Comparison of ENCODE assay signal across 9 cellular contexts in genomic region chr9:127779136-127779981, GRCh38. TPM values are rescaled to one million over a fixed set of nuclear protein-coding genes. Genes with fewer than 3 reads are reported as not detected.
A peak's percentile ranks its signal among the peaks of the same experiment; 100 is the strongest.
DNase-seq lines count a peak whose midpoint lies in the region; ATAC-seq, FAIRE-seq and TF ChIP-seq lines count a peak whose summit lies in the region.
"Had no signal": no experiment of that assay in that cellular context is flagged by ENCODE, and none has a peak within 500 bp of the region (broad histone marks: within the 10 kb centered on the region; RNA-seq: fewer than 3 reads in every experiment).

No MANE protein-coding gene starts in this region.

- peak overlapping the region; percentile 85 for H3K9ac ChIP-seq in KMS-11
- H3K9ac ChIP-seq in HepG2 (ENCODE audit: insufficient read depth, low read depth, low read length): no peak overlapping the region

- H2AFZ ChIP-seq in KMS-11 (ENCODE audit: low read depth) (peak overlapping the region; percentile 29; the same call in 1 of the 2 replicates), HepG2 (ENCODE audit: low read length) (no peak overlapping the region)

- peak; percentile 43 to 50; a peak in 5 of 6 replicates for ATAC-seq in A549
- peak; percentile 40 for ATAC-seq in GM19351 (IDR thresholded peaks at IDR 0.05; ENCODE audit: unreplicated experiment)
- no peak for ATAC-seq in HepG2
- peak; percentile 20 to 40 for ATAC-seq in upper lobe of left lung (ENCODE audit: low FRiP score in 2 of 2)

- H3K9me3 ChIP-seq in A549 (no peaks in the 10 kb centered on the region), HepG2 (ENCODE audit: low read length) (no peaks in the 10 kb centered on the region), upper lobe of left lung (no peaks in the 10 kb centered on the region)

- DNase-seq in A549 (ENCODE audit: low read depth in 1 of 2, low spot score in 1 of 2) (no peak), activated T-cell treated with anti-CD3 and anti-CD28 coated beads for 48 hours (ENCODE audit: low read depth) (peak; percentile 53), HepG2 (ENCODE audit: low spot score) (no peak), upper lobe of left lung (peak in 1 of 2 donors; percentile 60), NCI-H446 treated with DMSO at 0.1 percent for 48 hours (lab: John Stamatoyannopoulos, UW) (no peak), NCI-H2171 treated with DMSO at 0.1 percent for 48 hours (lab: John Stamatoyannopoulos, UW) (no peak)

- TF ChIP-seq RAD21 in A549 (conservative IDR thresholded peaks at IDR 0.05 in 1 of 2, IDR thresholded peaks at IDR 0.05 in 1 of 2): no peak
- no peak for TF ChIP-seq RAD21 in HepG2 (CRISPR knock-in tag; IDR thresholded peaks at IDR 0.05)

- no peak for TF ChIP-seq POLR2A in A549 (IDR thresholded peaks at IDR 0.05; ENCODE audit: low read length)
- TF ChIP-seq POLR2A in HepG2 (IDR thresholded peaks at IDR 0.05; ENCODE audit: insufficient read depth in 1 of 2, low read depth in 2 of 2, low read length in 2 of 2): no peak
- TF ChIP-seq POLR2A in upper lobe of left lung (IDR thresholded peaks at IDR 0.05): no peak

- H3K4me1 ChIP-seq in A549 (peaks cover 9% of the 10 kb centered on the region; the same call in 2 of the 3 replicates), KMS-11 (ENCODE audit: low read depth, poor library complexity, severe bottlenecking) (peaks cover 59% of the 10 kb centered on the region), HepG2 (ENCODE audit: insufficient read depth, low read length) (peaks cover 25% of the 10 kb centered on the region), upper lobe of left lung (peaks cover 39 to 50% (median 41%) of the 10 kb centered on the region in 4 donors)

- no peaks in the 10 kb centered on the region for H3K36me3 ChIP-seq in KMS-11 (ENCODE audit: insufficient read depth)
- no peaks in the 10 kb centered on the region for H3K36me3 ChIP-seq in HepG2 (replicated peaks in 1 of 2; ENCODE audit: control insufficient read depth in 1 of 2, insufficient read depth in 2 of 2, low read length in 2 of 2)
- no peaks in the 10 kb centered on the region for H3K36me3 ChIP-seq in upper lobe of left lung

- H3K27me3 ChIP-seq in KMS-11 (ENCODE audit: insufficient read depth, low read depth) (no peaks in the 10 kb centered on the region), HepG2 (ENCODE audit: control insufficient read depth in 1 of 2, insufficient read depth in 2 of 2, low read length in 2 of 2) (peaks cover 1 to 39% of the 10 kb centered on the region in 2 experiments; a peak in 3 of 5 replicates), upper lobe of left lung (no peaks in the 10 kb centered on the region)

- peak overlapping the region; percentile 48 to 71; a peak in 5 of 6 replicates for H3K27ac ChIP-seq in A549
- H3K27ac ChIP-seq in KMS-11: peak overlapping the region; percentile 98
- H3K27ac ChIP-seq in HepG2 (ENCODE audit: extremely low read length, insufficient read depth, low read length): no peak overlapping the region
- H3K27ac ChIP-seq in upper lobe of left lung: peak overlapping the region; percentile 88 to 98 (median 90)

- POLR2A ChIA-PET in A549 (lab: Yijun Ruan, JAX) (no interaction called here), HepG2 (lab: Yijun Ruan, JAX) (no interaction called here)

- TF ChIP-seq CTCF in A549 (IDR thresholded peaks at IDR 0.05) (no peak), KMS-11 (conservative IDR thresholded peaks at IDR 0.05; ENCODE audit: low read depth, low read length) (no peak), HepG2 (CRISPR knock-in tag; IDR thresholded peaks at IDR 0.05) (no peak), upper lobe of left lung (IDR thresholded peaks at IDR 0.05) (no peak)

- no peaks in the 10 kb centered on the region for H4K20me1 ChIP-seq in KMS-11 (ENCODE audit: insufficient read depth)
- H4K20me1 ChIP-seq in HepG2 (ENCODE audit: insufficient read depth, low read length): no peaks in the 10 kb centered on the region

- H3K4me2 ChIP-seq in A549 (no peak overlapping the region; the same call in 2 of the 3 replicates), KMS-11 (peak overlapping the region; percentile 98), HepG2 (ENCODE audit: low read depth, low read length) (no peak overlapping the region)

- WGBS in A549 (ENCODE audit: missing lambda C conversion rate): 60% methylated on average over 13 of the region's 17 CpGs
- 40% methylated on average over 7 of the region's 17 CpGs for WGBS in HepG2 (ENCODE audit: low lambda C conversion rate)
- WGBS in upper lobe of left lung, 2 donors: 54 to 60% methylated on average over 8 to 17 of the region's 17 CpGs

- in situ Hi-C loops in HepG2 (cut with HindIII; ENCODE audit: extremely low pct_ligation_motif_present, low pct_unique_long_range_greater_than_20kb): no loop called here

- intact Hi-C loops in HepG2 (cut with micrococcal nuclease; ENCODE audit: unreplicated experiment): no loop called here

- H3K4me3 ChIP-seq in A549 (no peak overlapping the region), KMS-11 (IDR thresholded peaks at IDR 0.05; ENCODE audit: insufficient read depth, low read depth, low read length) (no peak overlapping the region), HepG2 (replicated peaks in 1 of 3; ENCODE audit: insufficient read depth in 1 of 3, low read depth in 2 of 3, low read length in 3 of 3) (no peak overlapping the region), upper lobe of left lung (peak overlapping the region in 2 of 4 donors; percentile 40 to 43)

- FAIRE-seq in A549 (lab: Jason Lieb, UNC): no peak
- FAIRE-seq in HepG2 (lab: Jason Lieb, UNC): no peak
- FAIRE-seq: bronchial epithelial cell had no signal

- CTCF ChIA-PET in A549 (lab: Yijun Ruan, JAX) (interaction anchor here (0.8 to 12.1 kb wide), 7 partner anchors 8 to 190 kb away, joined by 3 to 157 read pairs (median 5); partner anchors contain the start of gene TOR2A), HepG2 (lab: Yijun Ruan, JAX; ENCODE audit: low intra/inter-chr PET ratio, low total read pairs) (no interaction called here)

- H3K79me2 ChIP-seq in KMS-11 (ENCODE audit: insufficient read depth, low read depth): peaks cover 31% of the 10 kb centered on the region
- H3K79me2 ChIP-seq in HepG2 (ENCODE audit: insufficient read depth, low read length): no peaks in the 10 kb centered on the region

- no peak for TF ChIP-seq EP300 in A549 (IDR thresholded peaks at IDR 0.05)
- no peak for TF ChIP-seq EP300 in HepG2 (IDR thresholded peaks at IDR 0.05; ENCODE audit: low read depth in 2 of 2, low read length in 2 of 2)
- no peak for TF ChIP-seq EP300 in HepG2 (CRISPR knock-in tag; IDR thresholded peaks at IDR 0.05; ENCODE audit: borderline replicate concordance)
- TF ChIP-seq EP300 in upper lobe of left lung (IDR thresholded peaks at IDR 0.05): peak in 1 of 4 donors; percentile 3

- BruUV-seq in HepG2 (replicated peaks; lab: Mats Ljungman, UMichigan): no TSS peak

RNA-seq across cellular contexts. Expression of gene SH2D3C, which starts 0.9 kb away (rescaled TPM):
- polyA plus RNA-seq in A549 (2011; rRNA removed) (0.06 and 0.11 TPM in 2 replicates), A549 (2017; fragmentation: RNase III; extraction: RNeasy Plus Mini Kit Qiagen cat#74134 plus additional on column Dnase treatment) (0.04 to 0.08 TPM (median 0.06 TPM) in 3 replicates), HepG2 (2011; rRNA removed) (not detected in 2 replicates)
- polyA plus RNA-seq in A549 (2012; cell fraction: cytosol; rRNA removed): 0.04 and 0.12 TPM in 2 replicates
- 0.12 TPM in 1 of 2 replicates, not detected in the other for polyA plus RNA-seq in A549 (2012; cell fraction: nucleus; rRNA removed)
- 0.33 TPM in 1 of 2 replicates, not detected in the other for polyA minus RNA-seq in A549 (2011; rRNA and poly(A)+ RNA removed)
- total RNA-seq in HepG2 (2016; rRNA removed; fragmentation: Illumina TruSeq; extraction: Trizol) (not detected in 2 replicates), upper lobe of left lung (10 to 100 TPM; 17.5 to 90.4 (median 37.5) TPM)
- total RNA-seq in HepG2 (2016; cell fraction: cytosol; rRNA removed; fragmentation: Illumina TruSeq; extraction: Trizol; ENCODE audit: low read depth): not detected in 2 replicates
- not detected in 2 replicates for total RNA-seq in HepG2 (2016; cell fraction: insoluble cytoplasmic fraction; rRNA removed; fragmentation: Illumina TruSeq; extraction: Trizol)
- not detected in 2 replicates for total RNA-seq in HepG2 (2016; cell fraction: membrane; rRNA removed; fragmentation: Illumina TruSeq; extraction: Trizol)
- not detected in 2 replicates for total RNA-seq in HepG2 (2016; cell fraction: nucleus; rRNA removed; fragmentation: Illumina TruSeq; extraction: Trizol)
- polyA plus RNA-seq in HepG2 (2011; cell fraction: cytosol; rRNA removed): 0.03 TPM in 1 of 2 replicates, not detected in the other
- polyA plus RNA-seq in HepG2 (2011; cell fraction: nucleus; rRNA removed): not detected in 2 replicates
- 0.19 TPM in 1 of 2 replicates, not detected in the other for polyA plus RNA-seq in HepG2 (2012)
- polyA plus RNA-seq in HepG2 (2016; cell fraction: cytosol; fragmentation: Illumina TruSeq; extraction: Trizol; ENCODE audit: low read depth): not detected in 2 replicates
- not detected in 2 replicates for polyA plus RNA-seq in HepG2 (2016; cell fraction: insoluble cytoplasmic fraction; fragmentation: Illumina TruSeq; extraction: Trizol; ENCODE audit: low read depth)
- not detected in 2 replicates for polyA plus RNA-seq in HepG2 (2016; cell fraction: membrane; fragmentation: Illumina TruSeq; extraction: Trizol; ENCODE audit: low read depth)
- not detected in 2 replicates for polyA plus RNA-seq in HepG2 (2016; cell fraction: nucleus; fragmentation: Illumina TruSeq; extraction: Trizol; ENCODE audit: insufficient read depth, low read depth)
- polyA minus RNA-seq in HepG2 (2011; rRNA and poly(A)+ RNA removed; ENCODE audit: low replicate concordance): 0.20 and 0.84 TPM in 2 replicates
- not detected in 2 replicates for polyA minus RNA-seq in HepG2 (2011; cell fraction: cytosol; rRNA and poly(A)+ RNA removed)
- polyA minus RNA-seq in HepG2 (2011; cell fraction: nucleus; rRNA and poly(A)+ RNA removed): not detected in 2 replicates
- total RNA-seq: bronchial epithelial cell had no signal

RNA-seq across cellular contexts. Expression of gene CDK9, which starts 6.5 kb away (rescaled TPM):
- 45.7 and 46.7 TPM in 2 replicates for polyA plus RNA-seq in A549 (2011; rRNA removed)
- 54.0 and 66.1 TPM in 2 replicates for polyA plus RNA-seq in A549 (2012; cell fraction: cytosol; rRNA removed)
- polyA plus RNA-seq in A549 (2012; cell fraction: nucleus; rRNA removed): 121 and 140 TPM in 2 replicates
- polyA plus RNA-seq in A549 (2017; fragmentation: RNase III; extraction: RNeasy Plus Mini Kit Qiagen cat#74134 plus additional on column Dnase treatment): 35.3 to 46.2 TPM (median 43.8 TPM) in 3 replicates
- 50.3 and 61.2 TPM in 2 replicates for polyA minus RNA-seq in A549 (2011; rRNA and poly(A)+ RNA removed)
- total RNA-seq in HepG2 (2016; rRNA removed; fragmentation: Illumina TruSeq; extraction: Trizol): 16.8 TPM in 2 replicates
- 5.3 and 6.3 TPM in 2 replicates for total RNA-seq in HepG2 (2016; cell fraction: cytosol; rRNA removed; fragmentation: Illumina TruSeq; extraction: Trizol; ENCODE audit: low read depth)
- 14.3 and 15.5 TPM in 2 replicates for total RNA-seq in HepG2 (2016; cell fraction: insoluble cytoplasmic fraction; rRNA removed; fragmentation: Illumina TruSeq; extraction: Trizol)
- total RNA-seq in HepG2 (2016; cell fraction: membrane; rRNA removed; fragmentation: Illumina TruSeq; extraction: Trizol): 13.1 and 13.7 TPM in 2 replicates
- 13.7 and 14.2 TPM in 2 replicates for total RNA-seq in HepG2 (2016; cell fraction: nucleus; rRNA removed; fragmentation: Illumina TruSeq; extraction: Trizol)
- 21.5 and 26.1 TPM in 2 replicates for polyA plus RNA-seq in HepG2 (2011; rRNA removed)
- 16.1 and 24.8 TPM in 2 replicates for polyA plus RNA-seq in HepG2 (2011; cell fraction: cytosol; rRNA removed)
- 85.3 and 97.2 TPM in 2 replicates for polyA plus RNA-seq in HepG2 (2011; cell fraction: nucleus; rRNA removed)
- polyA plus RNA-seq in HepG2 (2012): 18.5 and 23.5 TPM in 2 replicates
- 7.2 and 7.8 TPM in 2 replicates for polyA plus RNA-seq in HepG2 (2016; cell fraction: cytosol; fragmentation: Illumina TruSeq; extraction: Trizol; ENCODE audit: low read depth)
- 21.4 and 33.5 TPM in 2 replicates for polyA plus RNA-seq in HepG2 (2016; cell fraction: insoluble cytoplasmic fraction; fragmentation: Illumina TruSeq; extraction: Trizol; ENCODE audit: low read depth)
- polyA plus RNA-seq in HepG2 (2016; cell fraction: membrane; fragmentation: Illumina TruSeq; extraction: Trizol; ENCODE audit: low read depth): 10.9 and 12.8 TPM in 2 replicates
- polyA plus RNA-seq in HepG2 (2016; cell fraction: nucleus; fragmentation: Illumina TruSeq; extraction: Trizol; ENCODE audit: insufficient read depth, low read depth): 35.3 and 35.6 TPM in 2 replicates
- 47.9 and 105 TPM in 2 replicates for polyA minus RNA-seq in HepG2 (2011; rRNA and poly(A)+ RNA removed; ENCODE audit: low replicate concordance)
- 13.9 and 18.8 TPM in 2 replicates for polyA minus RNA-seq in HepG2 (2011; cell fraction: cytosol; rRNA and poly(A)+ RNA removed)
- 27.6 and 29.4 TPM in 2 replicates for polyA minus RNA-seq in HepG2 (2011; cell fraction: nucleus; rRNA and poly(A)+ RNA removed)
- 100 to 1,000 TPM in 3 of 6 donors, 10 to 100 TPM in 3; 69.8 to 168 (median 106) TPM for total RNA-seq in upper lobe of left lung

RNA-seq across cellular contexts. Expression of gene FPGS, which starts 23.3 kb away (rescaled TPM):
- polyA plus RNA-seq in A549 (2011; rRNA removed): 28.8 and 33.4 TPM in 2 replicates
- 58.4 and 73.6 TPM in 2 replicates for polyA plus RNA-seq in A549 (2012; cell fraction: cytosol; rRNA removed)
- polyA plus RNA-seq in A549 (2012; cell fraction: nucleus; rRNA removed): 162 and 204 TPM in 2 replicates
- 48.5 to 54.3 TPM (median 48.5 TPM) in 3 replicates for polyA plus RNA-seq in A549 (2017; fragmentation: RNase III; extraction: RNeasy Plus Mini Kit Qiagen cat#74134 plus additional on column Dnase treatment)
- polyA minus RNA-seq in A549 (2011; rRNA and poly(A)+ RNA removed): 49.9 and 61.5 TPM in 2 replicates
- total RNA-seq in HepG2 (2016; rRNA removed; fragmentation: Illumina TruSeq; extraction: Trizol): 20.3 and 35.6 TPM in 2 replicates
- 7.4 and 10.3 TPM in 2 replicates for total RNA-seq in HepG2 (2016; cell fraction: cytosol; rRNA removed; fragmentation: Illumina TruSeq; extraction: Trizol; ENCODE audit: low read depth)
- 18.5 and 37.2 TPM in 2 replicates for total RNA-seq in HepG2 (2016; cell fraction: insoluble cytoplasmic fraction; rRNA removed; fragmentation: Illumina TruSeq; extraction: Trizol)
- 18.1 and 18.9 TPM in 2 replicates for total RNA-seq in HepG2 (2016; cell fraction: membrane; rRNA removed; fragmentation: Illumina TruSeq; extraction: Trizol)
- total RNA-seq in HepG2 (2016; cell fraction: nucleus; rRNA removed; fragmentation: Illumina TruSeq; extraction: Trizol): 26.8 and 31.7 TPM in 2 replicates
- polyA plus RNA-seq in HepG2 (2011; rRNA removed): 36.8 and 41.3 TPM in 2 replicates
- 20.2 and 34.2 TPM in 2 replicates for polyA plus RNA-seq in HepG2 (2011; cell fraction: cytosol; rRNA removed)
- 102 and 128 TPM in 2 replicates for polyA plus RNA-seq in HepG2 (2011; cell fraction: nucleus; rRNA removed)
- polyA plus RNA-seq in HepG2 (2012): 16.9 and 23.2 TPM in 2 replicates
- 8.3 and 9.4 TPM in 2 replicates for polyA plus RNA-seq in HepG2 (2016; cell fraction: cytosol; fragmentation: Illumina TruSeq; extraction: Trizol; ENCODE audit: low read depth)
- polyA plus RNA-seq in HepG2 (2016; cell fraction: insoluble cytoplasmic fraction; fragmentation: Illumina TruSeq; extraction: Trizol; ENCODE audit: low read depth): 21.4 and 32.6 TPM in 2 replicates
- 12.8 and 13.0 TPM in 2 replicates for polyA plus RNA-seq in HepG2 (2016; cell fraction: membrane; fragmentation: Illumina TruSeq; extraction: Trizol; ENCODE audit: low read depth)
- polyA plus RNA-seq in HepG2 (2016; cell fraction: nucleus; fragmentation: Illumina TruSeq; extraction: Trizol; ENCODE audit: insufficient read depth, low read depth): 68.3 and 83.1 TPM in 2 replicates
- polyA minus RNA-seq in HepG2 (2011; rRNA and poly(A)+ RNA removed; ENCODE audit: low replicate concordance): 71.8 and 195 TPM in 2 replicates
- polyA minus RNA-seq in HepG2 (2011; cell fraction: cytosol; rRNA and poly(A)+ RNA removed): 13.5 and 19.9 TPM in 2 replicates
- polyA minus RNA-seq in HepG2 (2011; cell fraction: nucleus; rRNA and poly(A)+ RNA removed): 25.4 and 26.6 TPM in 2 replicates
- 100 to 1,000 TPM in 2 of 6 donors, 10 to 100 TPM in 4; 85.1 to 337 (median 95.5) TPM for total RNA-seq in upper lobe of left lung

RNA-seq across cellular contexts. Expression of gene TOR2A, which starts 44.3 kb away (rescaled TPM):
- polyA plus RNA-seq in A549 (2011; rRNA removed): 4.9 and 5.5 TPM in 2 replicates
- polyA plus RNA-seq in A549 (2012; cell fraction: cytosol; rRNA removed): 15.0 and 22.1 TPM in 2 replicates
- polyA plus RNA-seq in A549 (2012; cell fraction: nucleus; rRNA removed): 19.8 and 27.2 TPM in 2 replicates
- polyA plus RNA-seq in A549 (2017; fragmentation: RNase III; extraction: RNeasy Plus Mini Kit Qiagen cat#74134 plus additional on column Dnase treatment): 9.4 to 9.6 TPM (median 9.5 TPM) in 3 replicates
- polyA minus RNA-seq in A549 (2011; rRNA and poly(A)+ RNA removed): 4.1 and 5.1 TPM in 2 replicates
- total RNA-seq in HepG2 (2016; rRNA removed; fragmentation: Illumina TruSeq; extraction: Trizol): 5.5 and 7.2 TPM in 2 replicates
- total RNA-seq in HepG2 (2016; cell fraction: cytosol; rRNA removed; fragmentation: Illumina TruSeq; extraction: Trizol; ENCODE audit: low read depth): 5.2 and 7.3 TPM in 2 replicates
- 4.5 and 7.9 TPM in 2 replicates for total RNA-seq in HepG2 (2016; cell fraction: insoluble cytoplasmic fraction; rRNA removed; fragmentation: Illumina TruSeq; extraction: Trizol)
- total RNA-seq in HepG2 (2016; cell fraction: membrane; rRNA removed; fragmentation: Illumina TruSeq; extraction: Trizol): 7.9 and 11.8 TPM in 2 replicates
- 6.0 and 8.4 TPM in 2 replicates for total RNA-seq in HepG2 (2016; cell fraction: nucleus; rRNA removed; fragmentation: Illumina TruSeq; extraction: Trizol)
- 3.5 and 4.9 TPM in 2 replicates for polyA plus RNA-seq in HepG2 (2011; rRNA removed)
- 3.9 and 7.0 TPM in 2 replicates for polyA plus RNA-seq in HepG2 (2011; cell fraction: cytosol; rRNA removed)
- polyA plus RNA-seq in HepG2 (2011; cell fraction: nucleus; rRNA removed): 10.9 and 13.2 TPM in 2 replicates
- polyA plus RNA-seq in HepG2 (2012): 3.9 and 5.6 TPM in 2 replicates
- polyA plus RNA-seq in HepG2 (2016; cell fraction: cytosol; fragmentation: Illumina TruSeq; extraction: Trizol; ENCODE audit: low read depth): 7.5 and 14.0 TPM in 2 replicates
- 8.1 and 8.2 TPM in 2 replicates for polyA plus RNA-seq in HepG2 (2016; cell fraction: insoluble cytoplasmic fraction; fragmentation: Illumina TruSeq; extraction: Trizol; ENCODE audit: low read depth)
- polyA plus RNA-seq in HepG2 (2016; cell fraction: membrane; fragmentation: Illumina TruSeq; extraction: Trizol; ENCODE audit: low read depth): 13.5 and 15.3 TPM in 2 replicates
- polyA plus RNA-seq in HepG2 (2016; cell fraction: nucleus; fragmentation: Illumina TruSeq; extraction: Trizol; ENCODE audit: insufficient read depth, low read depth): 15.9 and 17.9 TPM in 2 replicates
- 5.5 and 15.6 TPM in 2 replicates for polyA minus RNA-seq in HepG2 (2011; rRNA and poly(A)+ RNA removed; ENCODE audit: low replicate concordance)
- 3.2 and 3.6 TPM in 2 replicates for polyA minus RNA-seq in HepG2 (2011; cell fraction: cytosol; rRNA and poly(A)+ RNA removed)
- 2.4 and 3.0 TPM in 2 replicates for polyA minus RNA-seq in HepG2 (2011; cell fraction: nucleus; rRNA and poly(A)+ RNA removed)
- total RNA-seq in upper lobe of left lung: 10 to 100 TPM; 11.4 to 27.2 (median 21.0) TPM

Comparison
In these comparisons a context has a peak if more than half of its experiments do, and no peak if none do; other contexts are left out.
1. RNA of gene SH2D3C, which starts 0.9 kb away (total RNA-seq): 17.5 to 90.4 TPM in upper lobe of left lung; not detected in HepG2; every median in the first group is over 10 times any median in the second.
2. Of the 38 proteins assayed by ChIP-seq in both HepG2 and A549: peak only in HepG2: none; only in A549: ZFP36; in both: none; in neither: 37.